ENCODE assay signal across 16 cellular contexts in the genomic region with DNA sequence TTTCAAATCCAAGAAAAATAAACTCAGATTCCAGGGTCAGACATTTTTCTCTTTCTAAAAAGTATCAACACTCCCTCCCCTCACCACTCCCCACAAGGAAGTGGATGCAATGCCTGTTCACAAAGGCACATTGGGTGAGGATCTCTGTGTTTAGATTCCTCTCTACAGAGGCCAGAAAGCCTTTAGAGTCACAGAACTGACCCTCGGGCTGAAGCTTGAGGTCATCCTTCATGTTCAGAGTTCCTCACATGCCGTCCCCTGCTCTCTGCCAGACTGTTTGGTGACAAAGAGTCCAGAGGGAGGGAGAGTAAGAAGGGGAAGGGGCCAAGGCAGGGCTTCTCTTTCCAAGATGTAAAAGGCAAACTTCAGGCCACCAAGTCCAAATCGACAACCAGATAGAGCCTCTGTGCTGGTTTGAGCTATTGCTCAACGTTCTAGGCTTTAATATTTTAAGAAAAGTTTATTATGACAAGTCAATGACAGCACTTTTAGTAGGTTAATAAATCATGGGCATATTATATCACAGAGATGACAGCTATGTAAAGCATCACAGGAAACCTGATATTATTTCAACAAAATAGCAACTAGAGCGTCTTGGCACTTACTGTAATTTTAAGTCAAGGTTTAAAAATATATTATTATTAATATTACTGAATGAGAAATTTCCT.
A peak's percentile ranks its signal among the peaks of the same experiment; 100 is the strongest.
DNase-seq lines count a peak whose midpoint lies in the region; ATAC-seq, FAIRE-seq and TF ChIP-seq lines count a peak whose summit lies in the region.
"Had no signal": no experiment of that assay in that cellular context is flagged by ENCODE, and none has a peak within 500 bp of the region (broad histone marks: within the 10 kb centered on the region; RNA-seq: fewer than 3 reads in every experiment).

No MANE protein-coding gene starts in this region.

- no peak for TF ChIP-seq POLR2A in gastrocnemius medialis (IDR thresholded peaks at IDR 0.05)

- no peaks in the 10 kb centered on the region for H3K27me3 Mint-ChIP-seq in activated CD8-positive, alpha-beta memory T cell treated with anti-CD3 and anti-CD28 coated beads, Interleukin-2, amount 10 ng/mL, durations not matched to agents 7 days and 5 days
- H3K27me3 Mint-ChIP-seq: activated naive CD8-positive, alpha-beta T cell treated with anti-CD3 and anti-CD28 coated beads, Interleukin-2, amount 10 ng/mL, durations not matched to agents 7 days and 5 days; T-helper 17 cell had no signal

- peak; percentile 72 to 74 for ATAC-seq in gastrocnemius medialis
- no peak for ATAC-seq in activated CD8-positive, alpha-beta memory T cell treated with anti-CD3 and anti-CD28 coated beads, Interleukin-2, amount 10 ng/mL, durations not matched to agents 7 days and 5 days
- no peak for ATAC-seq in GM18870 (IDR thresholded peaks at IDR 0.05; ENCODE audit: unreplicated experiment)
- ATAC-seq: activated CD8-positive, alpha-beta T cell treated with anti-CD3 and anti-CD28 coated beads for 36 hours; left lung; T-helper 17 cell had no signal

- in situ Hi-C loops in gastrocnemius medialis (cut with MboI; ENCODE audit: low sequenced_read_pairs in 4 of 4) (no loop called here), brain microvascular endothelial cell (cut with HindIII; ENCODE audit: low pct_ligation_motif_present, low sequenced_read_pairs) (no loop called here)

- no peaks in the 10 kb centered on the region for H3K9me3 Mint-ChIP-seq in activated CD8-positive, alpha-beta memory T cell treated with anti-CD3 and anti-CD28 coated beads, Interleukin-2, amount 10 ng/mL, durations not matched to agents 7 days and 5 days (ENCODE audit: low read depth)
- H3K9me3 Mint-ChIP-seq: activated CD8-positive, alpha-beta T cell treated with anti-CD3 and anti-CD28 coated beads for 36 hours; activated naive CD8-positive, alpha-beta T cell treated with anti-CD3 and anti-CD28 coated beads, Interleukin-2, amount 10 ng/mL, durations not matched to agents 7 days and 5 days had no signal

- H3K4me3 Mint-ChIP-seq in activated CD8-positive, alpha-beta memory T cell treated with anti-CD3 and anti-CD28 coated beads, Interleukin-2, amount 10 ng/mL, durations not matched to agents 7 days and 5 days = no peak overlapping the region
- H3K4me3 Mint-ChIP-seq: activated CD8-positive, alpha-beta T cell treated with anti-CD3 and anti-CD28 coated beads for 36 hours; activated naive CD8-positive, alpha-beta T cell treated with anti-CD3 and anti-CD28 coated beads, Interleukin-2, amount 10 ng/mL, durations not matched to agents 7 days and 5 days; T-helper 17 cell had no signal

- no peaks in the 10 kb centered on the region for H3K4me1 Mint-ChIP-seq in activated CD8-positive, alpha-beta memory T cell treated with anti-CD3 and anti-CD28 coated beads, Interleukin-2, amount 10 ng/mL, durations not matched to agents 7 days and 5 days
- H3K4me1 Mint-ChIP-seq: activated naive CD8-positive, alpha-beta T cell treated with anti-CD3 and anti-CD28 coated beads, Interleukin-2, amount 10 ng/mL, durations not matched to agents 7 days and 5 days; T-helper 17 cell had no signal

- H3K4me3 ChIP-seq in coronary artery = no peak overlapping the region
- H3K4me3 ChIP-seq in kidney (ENCODE audit: low read length in 2 of 2) = no peak overlapping the region
- H3K4me3 ChIP-seq in gastrocnemius medialis = no peak overlapping the region
- no peak overlapping the region for H3K4me3 ChIP-seq in brain microvascular endothelial cell (ENCODE audit: low read depth, low read length)
- H3K4me3 ChIP-seq: left lung had no signal

- H3K9me3 ChIP-seq in kidney (ENCODE audit: control insufficient read depth in 1 of 2, low read length in 2 of 2) (no peaks in the 10 kb centered on the region), gastrocnemius medialis (no peaks in the 10 kb centered on the region)
- H3K9me3 ChIP-seq: left lung had no signal

- H3K9ac ChIP-seq in kidney (ENCODE audit: low read length in 2 of 2) = no peak overlapping the region

- H3K4me1 ChIP-seq in kidney (ENCODE audit: control insufficient read depth in 1 of 2, insufficient read depth in 1 of 2, low read depth in 1 of 2, low read length in 2 of 2) (no peaks in the 10 kb centered on the region), gastrocnemius medialis (peaks cover 34 to 52% of the 10 kb centered on the region in 2 donors)
- H3K4me1 ChIP-seq: left lung had no signal

- no peak for TF ChIP-seq CTCF in coronary artery (IDR thresholded peaks at IDR 0.05)
- TF ChIP-seq CTCF in kidney (IDR thresholded peaks at IDR 0.05; ENCODE audit: borderline replicate concordance, extremely low read depth, insufficient read depth) = no peak
- TF ChIP-seq CTCF in gastrocnemius medialis (IDR thresholded peaks at IDR 0.05 in 4 of 5, conservative IDR thresholded peaks at IDR 0.05 in 1 of 5) = no peak
- no peak for TF ChIP-seq CTCF in GM10266 (IDR thresholded peaks at IDR 0.05; ENCODE audit: control insufficient read depth, insufficient read depth, low read depth, missing control alignments)
- TF ChIP-seq CTCF in brain microvascular endothelial cell (IDR thresholded peaks at IDR 0.05; ENCODE audit: low read depth, low read length, missing control alignments) = no peak

- H3K36me3 ChIP-seq in kidney (ENCODE audit: control insufficient read depth in 1 of 2, insufficient read depth in 2 of 2, low read length in 2 of 2) = no peaks in the 10 kb centered on the region
- H3K36me3 ChIP-seq in gastrocnemius medialis = no peaks in the 10 kb centered on the region
- H3K36me3 ChIP-seq in brain microvascular endothelial cell (replicated peaks) = no peaks in the 10 kb centered on the region
- H3K36me3 ChIP-seq: left lung had no signal

- POLR2A ChIA-PET in HEK293T (lab: Yijun Ruan, JAX) = no interaction called here

- H3K27me3 ChIP-seq in gastrocnemius medialis (no peaks in the 10 kb centered on the region), brain microvascular endothelial cell (replicated peaks) (no peaks in the 10 kb centered on the region)
- H3K27me3 ChIP-seq: left lung had no signal

- no peaks in the 10 kb centered on the region for H3K36me3 Mint-ChIP-seq in activated CD8-positive, alpha-beta memory T cell treated with anti-CD3 and anti-CD28 coated beads, Interleukin-2, amount 10 ng/mL, durations not matched to agents 7 days and 5 days
- H3K36me3 Mint-ChIP-seq: activated naive CD8-positive, alpha-beta T cell treated with anti-CD3 and anti-CD28 coated beads, Interleukin-2, amount 10 ng/mL, durations not matched to agents 7 days and 5 days had no signal

- intact Hi-C loops in kidney (cut with DNase I) (no loop called here), gastrocnemius medialis (cut with DNase I; ENCODE audit: low total_unique reads) (no loop called here)

- no peak overlapping the region for H3K27ac Mint-ChIP-seq in activated CD8-positive, alpha-beta memory T cell treated with anti-CD3 and anti-CD28 coated beads, Interleukin-2, amount 10 ng/mL, durations not matched to agents 7 days and 5 days
- H3K27ac Mint-ChIP-seq: activated CD8-positive, alpha-beta T cell treated with anti-CD3 and anti-CD28 coated beads for 36 hours; activated naive CD8-positive, alpha-beta T cell treated with anti-CD3 and anti-CD28 coated beads, Interleukin-2, amount 10 ng/mL, durations not matched to agents 7 days and 5 days; T-helper 17 cell had no signal

- no peak for FAIRE-seq in kidney (lab: Jason Lieb, UNC)

- DNase-seq in HEK293T (ENCODE audit: extremely low spot score) (no peak), coronary artery (ENCODE audit: low spot score) (peak; percentile 88), kidney (peak; percentile 80), gastrocnemius medialis (peak; percentile 17 to 48), GM10266 (ENCODE audit: extremely low spot score) (no peak), brain microvascular endothelial cell (no peak)
- no peak for DNase-seq in activated CD8-positive, alpha-beta memory T cell treated with anti-CD3 and anti-CD28 coated beads, Interleukin-2, amount 10 ng/mL, durations not matched to agents 7 days and 5 days
- DNase-seq: activated CD8-positive, alpha-beta T cell treated with anti-CD3 and anti-CD28 coated beads for 36 hours; activated naive CD8-positive, alpha-beta T cell treated with anti-CD3 and anti-CD28 coated beads, Interleukin-2, amount 10 ng/mL, durations not matched to agents 7 days and 5 days; effector memory CD4-positive, alpha-beta T cell; HCEC 1CT; left lung; SIG-M5; stimulated activated naive CD4-positive, alpha-beta T cell; T-helper 17 cell had no signal

- CTCF ChIA-PET in HEK293T (lab: Yijun Ruan, JAX) = no interaction called here
- CTCF ChIA-PET in activated CD8-positive, alpha-beta memory T cell treated with anti-CD3 and anti-CD28 coated beads, Interleukin-2, amount 10 ng/mL, durations not matched to agents 7 days and 5 days (lab: Charles Lee) = no interaction called here

- peak overlapping the region; percentile 28 to 79 for H3K27ac ChIP-seq in coronary artery
- no peak overlapping the region for H3K27ac ChIP-seq in kidney (ENCODE audit: low read depth in 2 of 2, low read length in 2 of 2)
- H3K27ac ChIP-seq in gastrocnemius medialis = peak overlapping the region; percentile 46 to 76 (median 72)
- no peak overlapping the region for H3K27ac ChIP-seq in brain microvascular endothelial cell
- H3K27ac ChIP-seq: left lung had no signal

TF ChIP-seq in HEK293T, 16 proteins besides CTCF, POLR2A, EP300 and RAD21:
- TF ChIP-seq BHLHE40 (IDR thresholded peaks at IDR 0.05; ENCODE audit: borderline replicate concordance) = no peak
- TF ChIP-seq, protein P1, sequence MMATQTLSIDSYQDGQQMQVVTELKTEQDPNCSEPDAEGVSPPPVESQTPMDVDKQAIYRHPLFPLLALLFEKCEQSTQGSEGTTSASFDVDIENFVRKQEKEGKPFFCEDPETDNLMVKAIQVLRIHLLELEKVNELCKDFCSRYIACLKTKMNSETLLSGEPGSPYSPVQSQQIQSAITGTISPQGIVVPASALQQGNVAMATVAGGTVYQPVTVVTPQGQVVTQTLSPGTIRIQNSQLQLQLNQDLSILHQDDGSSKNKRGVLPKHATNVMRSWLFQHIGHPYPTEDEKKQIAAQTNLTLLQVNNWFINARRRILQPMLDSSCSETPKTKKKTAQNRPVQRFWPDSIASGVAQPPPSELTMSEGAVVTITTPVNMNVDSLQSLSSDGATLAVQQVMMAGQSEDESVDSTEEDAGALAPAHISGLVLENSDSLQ (IDR thresholded peaks at IDR 0.05) = peak; percentile 60

Comparison
In these comparisons a context has a peak if more than half of its experiments do, and no peak if none do; other contexts are left out.
1. DNase-seq: peak in coronary artery (single experiment), kidney (single experiment) and gastrocnemius medialis (2 of 2); none in HEK293T (single experiment), GM10266 (single experiment), brain microvascular endothelial cell (single experiment) and activated CD8-positive, alpha-beta memory T cell treated with anti-CD3 and anti-CD28 coated beads, Interleukin-2, amount 10 ng/mL, durations not matched to agents 7 days and 5 days (single experiment).
2. H3K27ac ChIP-seq: peak in coronary artery (2 of 2) and gastrocnemius medialis (4 of 4); none in kidney (0 of 2) and brain microvascular endothelial cell (single experiment).
3. ATAC-seq: peak in gastrocnemius medialis (2 of 2); none in activated CD8-positive, alpha-beta memory T cell treated with anti-CD3 and anti-CD28 coated beads, Interleukin-2, amount 10 ng/mL, durations not matched to agents 7 days and 5 days (single experiment) and GM18870 (single experiment).